Comparison of ENCODE assay signal across 7 cellular contexts in genomic region chrX:119118780-119119395, GRCh38. TPM values are rescaled to one million over a fixed set of nuclear protein-coding genes. Genes with fewer than 3 reads are reported as not detected.
DNase-seq lines count a peak whose midpoint lies in the region; ATAC-seq and TF ChIP-seq lines count a peak whose summit lies in the region.

No MANE protein-coding gene starts in this region.

- no peaks in the 10 kb centered on the region for H3K9me3 Mint-ChIP-seq in GM23338
- H3K9me3 Mint-ChIP-seq in activated CD4-positive, alpha-beta T cell treated with anti-CD3 and anti-CD28 coated beads for 36 hours (ENCODE audit: low read depth): no peaks in the 10 kb centered on the region

- H3K4me3 ChIP-seq in GM12864 (ENCODE audit: low read depth, low read length) (no peak overlapping the region), GM23338 (no peak overlapping the region), mesenchymal stem cell (ENCODE audit: insufficient read depth in 1 of 2, low read depth in 1 of 2, low read length in 2 of 2) (no peak overlapping the region)

- no peak overlapping the region for H2BK12ac ChIP-seq in mesenchymal stem cell (ENCODE audit: low read length in 2 of 2)

- no peak overlapping the region for H4K91ac ChIP-seq in mesenchymal stem cell (ENCODE audit: low read length)

- intact Hi-C loops in activated CD4-positive, alpha-beta T cell treated with anti-CD3 and anti-CD28 coated beads for 36 hours (cut with DNase I, micrococcal nuclease): loop anchor here (1.0 to 5.0 kb wide), 4 partner anchors 98 to 148 kb away; no protein-coding TSS in a partner anchor

- H2BK5ac ChIP-seq in mesenchymal stem cell (ENCODE audit: low read depth, low read length, poor library complexity, severe bottlenecking): no peak overlapping the region

- H2AK5ac ChIP-seq in mesenchymal stem cell (ENCODE audit: low read length, severe bottlenecking): no peak overlapping the region

- no peak overlapping the region for H2BK15ac ChIP-seq in mesenchymal stem cell (ENCODE audit: low read depth, poor library complexity, severe bottlenecking)

- H3K4me1 ChIP-seq in GM23338 (ENCODE audit: insufficient read depth) (no peaks in the 10 kb centered on the region), mesenchymal stem cell (ENCODE audit: control insufficient read depth, insufficient read depth, low read depth, low read length) (no peaks in the 10 kb centered on the region)

- TF ChIP-seq CTCF in GM12864 (IDR thresholded peaks at IDR 0.05; ENCODE audit: low read depth, low read length, missing control alignments): peak; percentile 81
- peak; percentile 51 to 81 for TF ChIP-seq CTCF in GM23338 (conservative IDR thresholded peaks at IDR 0.05; ENCODE audit: low read depth in 2 of 2)

- no peaks in the 10 kb centered on the region for H3F3A ChIP-seq in GM23338 (replicated peaks; ENCODE audit: low read depth)

- H3K27ac ChIP-seq in GM23338 (ENCODE audit: low read depth): no peak overlapping the region
- H3K27ac ChIP-seq in mesenchymal stem cell (ENCODE audit: low read length, poor library complexity, severe bottlenecking): no peak overlapping the region

- H4K8ac ChIP-seq in mesenchymal stem cell (ENCODE audit: low read length): no peak overlapping the region

- H3K23ac ChIP-seq in mesenchymal stem cell (ENCODE audit: low read length in 2 of 2): no peak overlapping the region

- H3K4me3 Mint-ChIP-seq in GM23338: no peak overlapping the region
- no peak overlapping the region for H3K4me3 Mint-ChIP-seq in activated CD4-positive, alpha-beta T cell treated with anti-CD3 and anti-CD28 coated beads for 36 hours

- POLR2A ChIA-PET in activated CD4-positive, alpha-beta T cell treated with anti-CD3 and anti-CD28 coated beads for 36 hours (lab: Charles Lee): no interaction called here

- no peaks in the 10 kb centered on the region for H3K36me3 ChIP-seq in GM23338 (ENCODE audit: insufficient read depth)
- H3K36me3 ChIP-seq in mesenchymal stem cell (ENCODE audit: control insufficient read depth in 1 of 2, insufficient read depth in 2 of 2, low read depth in 1 of 2, low read length in 2 of 2): no peaks in the 10 kb centered on the region

- no peaks in the 10 kb centered on the region for H3K9me2 ChIP-seq in GM23338 (ENCODE audit: insufficient read depth)

- ATAC-seq in GM23338: peak; percentile 91
- ATAC-seq in activated CD4-positive, alpha-beta T cell treated with anti-CD3 and anti-CD28 coated beads for 36 hours: peak; percentile 83

- H3K36me3 Mint-ChIP-seq in GM23338 (ENCODE audit: low read depth): no peaks in the 10 kb centered on the region
- H3K36me3 Mint-ChIP-seq in activated CD4-positive, alpha-beta T cell treated with anti-CD3 and anti-CD28 coated beads for 36 hours (ENCODE audit: low read depth): no peaks in the 10 kb centered on the region

- no peaks in the 10 kb centered on the region for H3K9me3 ChIP-seq in mesenchymal stem cell (ENCODE audit: control insufficient read depth, low read length)

- no peaks in the 10 kb centered on the region for H3K79me1 ChIP-seq in mesenchymal stem cell (replicated peaks; ENCODE audit: low read length, poor library complexity, severe bottlenecking)

- no peak overlapping the region for H2BK120ac ChIP-seq in mesenchymal stem cell (ENCODE audit: low read depth, low read length)

- no peak overlapping the region for H3K18ac ChIP-seq in mesenchymal stem cell (ENCODE audit: low read depth in 1 of 2, low read length in 2 of 2)

- WGBS in mesenchymal stem cell: 18% methylated on average over 4 of the region's 6 CpGs

- H3K27me3 ChIP-seq in GM23338 (ENCODE audit: insufficient read depth) (no peaks in the 10 kb centered on the region), mesenchymal stem cell (ENCODE audit: control insufficient read depth in 1 of 2, insufficient read depth in 1 of 2, low read length in 2 of 2) (peaks cover 0 to 56% of the 10 kb centered on the region in 2 experiments)

- no peaks in the 10 kb centered on the region for H4K20me1 ChIP-seq in GM23338 (replicated peaks; ENCODE audit: insufficient read depth)

- no peak overlapping the region for H3K4ac ChIP-seq in mesenchymal stem cell (ENCODE audit: low read depth in 1 of 2, low read length in 2 of 2)

- CTCF ChIA-PET in activated CD4-positive, alpha-beta T cell treated with anti-CD3 and anti-CD28 coated beads for 36 hours (lab: Charles Lee): interaction anchor here (0.5 to 2.0 kb wide), 13 partner anchors 9 to 155 kb away, joined by 3 to 10 read pairs (median 3); partner anchors contain the start of gene KIAA1210

- DNase-seq in GM12864 (ENCODE audit: low read depth): peak; percentile 5
- peak; percentile 67 for DNase-seq in GM23338 (ENCODE audit: low spot score)
- peak; percentile 78 for DNase-seq in NAMALWA (ENCODE audit: low spot score)
- peak; percentile 64 for DNase-seq in activated CD4-positive, alpha-beta T cell treated with anti-CD3 and anti-CD28 coated beads for 36 hours
- DNase-seq in ecto neural progenitor cell (ENCODE audit: low spot score): peak; percentile 60
- DNase-seq in mesenchymal stem cell: peak; percentile 56
- DNase-seq in stimulated activated CD8-positive, alpha-beta memory T cell treated with anti-CD3 and anti-CD28 coated beads, Interleukin-7, amount 100 ng/mL, for 4 hours (ENCODE audit: low read depth in 2 of 2): peak; percentile 9 to 21

- no peaks in the 10 kb centered on the region for H3K79me2 ChIP-seq in GM23338 (replicated peaks; ENCODE audit: insufficient read depth)

- H2AFZ ChIP-seq in GM23338 (no peak overlapping the region), mesenchymal stem cell (ENCODE audit: low read depth, low read length) (no peak overlapping the region)

- H3K4me1 Mint-ChIP-seq in GM23338: peaks cover 6% of the 10 kb centered on the region; the same call in 2 of the 3 replicates
- no peaks in the 10 kb centered on the region for H3K4me1 Mint-ChIP-seq in activated CD4-positive, alpha-beta T cell treated with anti-CD3 and anti-CD28 coated beads for 36 hours

- no peak overlapping the region for H3K14ac ChIP-seq in mesenchymal stem cell (ENCODE audit: low read length in 2 of 2)

- H3K9ac ChIP-seq in mesenchymal stem cell (ENCODE audit: low read length): no peak overlapping the region

- H3K4me2 ChIP-seq in GM23338 (no peak overlapping the region), mesenchymal stem cell (ENCODE audit: low read length, poor library complexity, severe bottlenecking) (no peak overlapping the region)

- no peaks in the 10 kb centered on the region for H3K27me3 Mint-ChIP-seq in GM23338 (ENCODE audit: insufficient read depth, low read depth, poor library complexity)
- peaks cover 3% of the 10 kb centered on the region for H3K27me3 Mint-ChIP-seq in activated CD4-positive, alpha-beta T cell treated with anti-CD3 and anti-CD28 coated beads for 36 hours

- no peak overlapping the region for H3K27ac Mint-ChIP-seq in GM23338
- H3K27ac Mint-ChIP-seq in activated CD4-positive, alpha-beta T cell treated with anti-CD3 and anti-CD28 coated beads for 36 hours: no peak overlapping the region

TF ChIP-seq in GM23338, 12 proteins besides CTCF, POLR2A, EP300 and RAD21 (continues in another document):
- TF ChIP-seq POLR2AphosphoS5 (IDR thresholded peaks at IDR 0.05; ENCODE audit: low read depth): no peak
- TF ChIP-seq NANOG (IDR thresholded peaks at IDR 0.05; ENCODE audit: borderline replicate concordance): no peak
- TF ChIP-seq STAT1 (IDR thresholded peaks at IDR 0.05; ENCODE audit: unreplicated experiment): no peak
- no peak for TF ChIP-seq ETS1 (IDR thresholded peaks at IDR 0.05)
- no peak for TF ChIP-seq EZH2 (IDR thresholded peaks at IDR 0.05; ENCODE audit: low read depth, unreplicated experiment)
- no peak for TF ChIP-seq ZNF331 (CRISPR knock-in tag; IDR thresholded peaks at IDR 0.05; ENCODE audit: low read depth)
- no peak for TF ChIP-seq JUNB (IDR thresholded peaks at IDR 0.05; ENCODE audit: unreplicated experiment)

RNA-seq across cellular contexts. Expression of gene KIAA1210, which starts 8.7 kb away (rescaled TPM):
- total RNA-seq in GM23338 (2014; rRNA removed; shearing (Covaris generic)): not detected in 2 replicates
- polyA plus RNA-seq in GM23338 (2016; fragmentation: Nextera tagmentation; extraction: Ambion mirVana): not detected in 2 replicates
- not detected for total RNA-seq in activated CD4-positive, alpha-beta T cell treated with anti-CD3 and anti-CD28 coated beads for 36 hours
- polyA plus RNA-seq in mesenchymal stem cell (2013, experiment 1 of 2): under 0.01 TPM
- not detected for polyA plus RNA-seq in mesenchymal stem cell (2013, experiment 2 of 2)

RNA-seq across cellular contexts. Expression of gene CT47C1, which starts 46.1 kb away (rescaled TPM):
- not detected in 2 replicates for total RNA-seq in GM23338 (2014; rRNA removed; shearing (Covaris generic))
- polyA plus RNA-seq in GM23338 (2016; fragmentation: Nextera tagmentation; extraction: Ambion mirVana): not detected in 2 replicates
- not detected for total RNA-seq in activated CD4-positive, alpha-beta T cell treated with anti-CD3 and anti-CD28 coated beads for 36 hours
- not detected for polyA plus RNA-seq in mesenchymal stem cell (2013, experiment 1 of 2)
- not detected for polyA plus RNA-seq in mesenchymal stem cell (2013, experiment 2 of 2)

Comparison
In these comparisons a context has a peak if more than half of its experiments do, and no peak if none do; other contexts are left out.
1. DNase-seq: peak in every context shown above with its lines; median percentile 78 in NAMALWA; 67 in GM23338; 64 in activated CD4-positive, alpha-beta T cell treated with anti-CD3 and anti-CD28 coated beads for 36 hours; 60 in ecto neural progenitor cell; 56 in mesenchymal stem cell; 15 in stimulated activated CD8-positive, alpha-beta memory T cell treated with anti-CD3 and anti-CD28 coated beads, Interleukin-7, amount 100 ng/mL, for 4 hours; 5 in GM12864.